Comparison of ENCODE assay signal across 18 cellular contexts in genomic region chr4:55933611-55934010, GRCh38. TPM values are rescaled to one million over a fixed set of nuclear protein-coding genes. Genes with fewer than 3 reads are reported as not detected.
DNase-seq lines count a peak whose midpoint lies in the region; ATAC-seq and TF ChIP-seq lines count a peak whose summit lies in the region.
"Had no signal": no experiment of that assay in that cellular context is flagged by ENCODE, and none has a peak within 500 bp of the region (broad histone marks: within the 10 kb centered on the region; RNA-seq: fewer than 3 reads in every experiment).

No MANE protein-coding gene starts in this region.

- H3K27ac ChIP-seq in RWPE1 (no peak overlapping the region), esophagus squamous epithelium (no peak overlapping the region)
- H3K27ac ChIP-seq: BLaER1 treated with 17β-estradiol and CSF1 and Interleukin-3, amounts not matched to agents 10 nM and 100 nM had no signal

- TF ChIP-seq POLR2A in esophagus squamous epithelium (IDR thresholded peaks at IDR 0.05), result no peak

- CTCF ChIA-PET in RWPE1 (lab: Yijun Ruan, JAX), result interaction anchor here (0.6 to 0.7 kb wide), 2 partner anchors 368 to 903 kb away, joined by 3 read pairs; no protein-coding TSS in a partner anchor

- ATAC-seq in GM19455 (IDR thresholded peaks at IDR 0.05; ENCODE audit: unreplicated experiment) (no peak), GM19351 (IDR thresholded peaks at IDR 0.05; ENCODE audit: unreplicated experiment) (no peak)
- ATAC-seq: CD8-positive, alpha-beta T cell; GM12878; GM23338; HepG2 had no signal

- H3K9me3 ChIP-seq in esophagus squamous epithelium, result peaks cover 0 to 13% (median 7%) of the 10 kb centered on the region in 3 donors

- DNase-seq in NCI-H226 (peak; percentile 79), choroid plexus epithelial cell (ENCODE audit: low read depth) (peak; percentile 20), left kidney (ENCODE audit: low read depth, low spot score) (peak; percentile 2), RWPE1 (ENCODE audit: low spot score) (no peak), esophagus squamous epithelium (lab: John Stamatoyannopoulos, UW) (no peak)
- DNase-seq: CD8-positive, alpha-beta T cell; DMS 273 treated with DMSO at 0.1 percent for 48 hours; DMS53; DND-41; EL; HCEC 1CT; HFFc6 had no signal

- H3K27me3 ChIP-seq in esophagus squamous epithelium, result no peaks in the 10 kb centered on the region
- H3K27me3 ChIP-seq: BLaER1 treated with 17β-estradiol and CSF1 and Interleukin-3, amounts not matched to agents 10 nM and 100 nM had no signal

- TF ChIP-seq CTCF in choroid plexus epithelial cell (conservative IDR thresholded peaks at IDR 0.05; ENCODE audit: low read depth, low read length) (no peak), RWPE1 (conservative IDR thresholded peaks at IDR 0.05; ENCODE audit: low read depth) (no peak), esophagus squamous epithelium (IDR thresholded peaks at IDR 0.05) (no peak)

- WGBS in esophagus squamous epithelium, 2 donors, result 43 to 55% methylated on average over 2 of the region's 2 CpGs

- peaks cover 0 to 5% (median 0%) of the 10 kb centered on the region in 3 donors for H3K36me3 ChIP-seq in esophagus squamous epithelium

- peaks cover 0 to 4% (median 0%) of the 10 kb centered on the region in 3 donors for H3K4me1 ChIP-seq in esophagus squamous epithelium

- POLR2A ChIA-PET in RWPE1 (lab: Yijun Ruan, JAX; ENCODE audit: low non-redundant PET), result no interaction called here

- H3K4me3 ChIP-seq in choroid plexus epithelial cell (ENCODE audit: low read depth, low read length), result no peak overlapping the region
- no peak overlapping the region for H3K4me3 ChIP-seq in esophagus squamous epithelium
- H3K4me3 ChIP-seq: BLaER1 treated with 17β-estradiol and CSF1 and Interleukin-3, amounts not matched to agents 10 nM and 100 nM; GM12878; GM23338 had no signal

- intact Hi-C loops in esophagus squamous epithelium (cut with DNase I), result no loop called here

RNA-seq across cellular contexts. Expression of gene CEP135, which starts 15.1 kb away (rescaled TPM):
- 1 to 10 TPM; 2.3 to 8.4 (median 5.2) TPM for total RNA-seq in esophagus squamous epithelium

Comparison
In these comparisons a context has a peak if more than half of its experiments do, and no peak if none do; other contexts are left out.
1. DNase-seq: peak in NCI-H226 (single experiment), choroid plexus epithelial cell (single experiment) and left kidney (single experiment); none in RWPE1 (single experiment) and esophagus squamous epithelium (single experiment).